ENCODE assay signal across 8 cellular contexts in the genomic region with DNA sequence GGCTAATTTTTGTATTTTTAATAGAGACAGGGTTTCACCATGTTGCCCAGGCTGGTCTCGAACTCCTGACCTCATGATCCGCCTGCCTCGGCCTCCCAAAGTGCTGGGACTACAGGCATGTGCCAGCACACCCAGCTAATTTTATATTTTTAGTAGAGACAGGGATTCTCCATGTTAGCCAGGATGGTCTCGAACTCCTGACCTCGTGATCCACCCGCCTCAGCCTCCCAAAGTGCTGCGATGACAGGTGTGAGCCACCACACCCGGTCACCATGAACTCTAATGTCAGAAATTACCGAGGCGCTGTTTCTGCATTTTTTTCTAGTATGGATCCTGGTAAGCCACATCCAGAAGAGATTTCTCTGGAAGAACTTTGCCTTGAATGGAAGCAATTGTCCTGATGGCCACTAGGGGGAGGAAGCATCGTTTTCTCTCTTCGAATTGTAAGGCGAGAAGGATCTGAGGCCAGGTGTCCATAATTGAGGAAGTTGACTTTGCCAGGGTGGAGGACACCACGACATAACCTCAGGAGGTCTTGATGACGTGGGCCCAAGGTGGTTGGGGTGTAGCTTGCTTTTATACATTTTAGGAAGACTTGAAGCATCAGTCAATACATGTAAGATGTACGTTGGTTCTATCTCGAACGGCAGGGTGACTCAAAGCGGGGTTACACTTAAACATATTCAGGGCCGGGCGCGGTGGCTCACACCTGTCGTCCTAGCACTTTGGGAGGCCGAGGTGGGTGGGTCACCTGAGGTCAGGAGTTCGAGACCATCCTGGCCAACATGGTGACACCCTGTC. TPM values are rescaled to one million over a fixed set of nuclear protein-coding genes. Genes with fewer than 3 reads are reported as not detected.
A peak's percentile ranks its signal among the peaks of the same experiment; 100 is the strongest.
DNase-seq lines count a peak whose midpoint lies in the region; ATAC-seq and TF ChIP-seq lines count a peak whose summit lies in the region.
"Not testable (repeated sequence)": the region's sequence is repeated elsewhere in the genome, so short reads cannot be mapped to it uniquely, and the experiment has no call there.

No MANE protein-coding gene starts in this region.

- POLR2A ChIA-PET in naive thymus-derived CD8-positive, alpha-beta T cell (lab: Charles Lee): not testable (repeated sequence)

- peaks cover 20% of the 10 kb centered on the region for H3K4me1 ChIP-seq in DOHH2 (ENCODE audit: control insufficient read depth, low read length)
- not testable (repeated sequence) for H3K4me1 ChIP-seq in tibial nerve

- ATAC-seq in HG02943 (IDR thresholded peaks at IDR 0.05; ENCODE audit: low read depth, unreplicated experiment): peak; percentile 51
- ATAC-seq in naive thymus-derived CD8-positive, alpha-beta T cell: peak; percentile 34 to 58

- not testable (repeated sequence) for H3K4me3 ChIP-seq in DOHH2 (ENCODE audit: low read length); tibial nerve

- H3K36me3 Mint-ChIP-seq in naive thymus-derived CD8-positive, alpha-beta T cell: not testable (repeated sequence)

- 60 to 64% methylated on average over 25 of the region's 25 CpGs for WGBS in tibial nerve, 2 donors

- not testable (repeated sequence) for H3K4me3 Mint-ChIP-seq in naive thymus-derived CD8-positive, alpha-beta T cell

- peaks cover 7 to 14% (median 13%) of the 10 kb centered on the region in 4 donors for H3K4me1 Mint-ChIP-seq in naive thymus-derived CD8-positive, alpha-beta T cell

- H3K9me3 ChIP-seq in DOHH2 (ENCODE audit: control insufficient read depth, insufficient read depth, low read length); tibial nerve: not testable (repeated sequence)

- TF ChIP-seq CTCF in DOHH2 (IDR thresholded peaks at IDR 0.05; ENCODE audit: low read depth, low read length, poor library complexity, severe bottlenecking) (peak; percentile 87), tibial nerve (IDR thresholded peaks at IDR 0.05) (peak; percentile 41 to 78 (median 66))

- TF ChIP-seq EP300 in tibial nerve (IDR thresholded peaks at IDR 0.05): not testable (repeated sequence)

- H3K79me2 ChIP-seq in DOHH2 (ENCODE audit: control insufficient read depth, low read length): not testable (repeated sequence)

- H3F3A ChIP-seq in DOHH2 (ENCODE audit: control insufficient read depth, insufficient read depth): not testable (repeated sequence)

- not testable (repeated sequence) for H3K27ac ChIP-seq in DOHH2 (ENCODE audit: low read depth, low read length); tibial nerve

- TF ChIP-seq POLR2A in tibial nerve (IDR thresholded peaks at IDR 0.05): not testable (repeated sequence)

- H3K27me3 Mint-ChIP-seq in naive thymus-derived CD8-positive, alpha-beta T cell: not testable (repeated sequence)

- not testable (repeated sequence) for H3K27me3 ChIP-seq in DOHH2 (ENCODE audit: control insufficient read depth, low read length); tibial nerve

- not testable (repeated sequence) for H3K9me3 Mint-ChIP-seq in naive thymus-derived CD8-positive, alpha-beta T cell

- H3K9me2 ChIP-seq in DOHH2 (replicated peaks; ENCODE audit: control insufficient read depth, low read length): not testable (repeated sequence)

- H3K27ac Mint-ChIP-seq in naive thymus-derived CD8-positive, alpha-beta T cell: peak overlapping the region in 3 of 10 donors; percentile 17 to 64 (median 24)

- not testable (repeated sequence) for H4K20me1 ChIP-seq in DOHH2 (ENCODE audit: control insufficient read depth, insufficient read depth, low read depth, low read length)

- H3K4me2 ChIP-seq in DOHH2 (ENCODE audit: low read length): 0 out of 2 replicates have a peak overlapping the region, but pooled peaks have one; percentile 5

- peak; percentile 49 for DNase-seq in NCI-H2196 treated with DMSO at 0.1 percent for 48 hours (lab: John Stamatoyannopoulos, UW; ENCODE audit: unreplicated experiment)
- peak; percentile 33 for DNase-seq in SW480 (ENCODE audit: low spot score)
- peak; percentile 44 for DNase-seq in amniotic epithelial cell (ENCODE audit: low read depth)
- peak; percentile 81 for DNase-seq in germinal center (ENCODE audit: low spot score)
- DNase-seq in naive thymus-derived CD8-positive, alpha-beta T cell: peak in 9 of 10 donors; percentile 6 to 69 (median 40)
- DNase-seq in tibial nerve (ENCODE audit: low spot score in 2 of 2): peak in 1 of 2 donors; percentile 7

- H3K36me3 ChIP-seq in DOHH2 (ENCODE audit: control insufficient read depth, low read length); tibial nerve: not testable (repeated sequence)

RNA-seq across cellular contexts. Expression of gene ASMT, which starts 37.4 kb away (rescaled TPM):
- total RNA-seq in naive thymus-derived CD8-positive, alpha-beta T cell: not detected
- not detected for polyA plus RNA-seq in naive thymus-derived CD8-positive, alpha-beta T cell
- 1 to 10 TPM in 1 of 4 donors, under 1 TPM in 1, not detected in 2; 0.63 to 4.7 TPM for total RNA-seq in tibial nerve
